20 cellular contexts compared by ENCODE assay signal in the genomic region with DNA sequence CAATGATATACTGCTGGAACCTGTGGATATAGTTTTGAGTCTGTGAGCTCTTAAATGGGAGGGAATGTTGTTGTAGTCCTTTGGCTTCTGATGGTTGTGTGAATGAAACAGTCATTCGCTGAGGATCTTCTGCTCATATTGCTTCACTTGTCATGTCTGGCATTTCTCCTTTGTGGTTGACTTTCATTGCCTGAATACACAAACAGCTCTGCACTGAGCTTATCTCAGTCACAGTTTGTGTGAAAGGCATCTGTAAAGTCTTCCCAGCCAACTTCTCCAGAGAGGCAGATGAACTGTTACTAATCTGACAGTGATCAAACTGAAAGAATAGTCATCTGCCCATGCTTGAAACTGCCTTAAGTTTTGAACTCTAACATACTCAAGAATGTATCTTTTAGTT. TPM values are rescaled to one million over a fixed set of nuclear protein-coding genes. Genes with fewer than 3 reads are reported as not detected.
A peak's percentile ranks its signal among the peaks of the same experiment; 100 is the strongest.
DNase-seq lines count a peak whose midpoint lies in the region; ATAC-seq, FAIRE-seq and TF ChIP-seq lines count a peak whose summit lies in the region.
"Had no signal": no experiment of that assay in that cellular context is flagged by ENCODE, and none has a peak within 500 bp of the region (broad histone marks: within the 10 kb centered on the region; RNA-seq: fewer than 3 reads in every experiment).

No MANE protein-coding gene starts in this region.

- no peak overlapping the region for H3K4me3 ChIP-seq in K562
- H3K4me3 ChIP-seq: gastroesophageal sphincter had no signal

- no TSS peak for BruUV-seq in K562 (replicated peaks; lab: Mats Ljungman, UMichigan)

- H3K27ac ChIP-seq in K562 (ENCODE audit: extremely low read depth, low read depth, low read length): no peak overlapping the region
- H3K27ac ChIP-seq: gastroesophageal sphincter had no signal

- H2AFZ ChIP-seq in K562 (ENCODE audit: low read depth, low read length): no peak overlapping the region

- no peak for ATAC-seq in K562
- no peak for ATAC-seq in HG03025 (IDR thresholded peaks at IDR 0.05; ENCODE audit: low FRiP score, unreplicated experiment)
- ATAC-seq: activated CD8-positive, alpha-beta T cell treated with anti-CD3 and anti-CD28 coated beads for 36 hours; gastroesophageal sphincter had no signal

- TF ChIP-seq CTCF in K562 (IDR thresholded peaks at IDR 0.05 in 2 of 3, conservative IDR thresholded peaks at IDR 0.05 in 1 of 3; ENCODE audit: insufficient read depth in 2 of 3, low read depth in 1 of 3, low read length in 3 of 3) (no peak), chondrocyte (IDR thresholded peaks at IDR 0.05) (no peak)

- H3K4me1 ChIP-seq in K562 (replicated peaks in 1 of 2; ENCODE audit: control insufficient read depth in 2 of 2, insufficient read depth in 2 of 2, low read length in 2 of 2): no peaks in the 10 kb centered on the region; a peak in 3 of 5 replicates
- H3K4me1 ChIP-seq: gastroesophageal sphincter had no signal

- H3K4me2 ChIP-seq in K562 (ENCODE audit: insufficient read depth, low read length): no peak overlapping the region

- H3K9me3 ChIP-seq in K562 (replicated peaks; ENCODE audit: control insufficient read depth, insufficient read depth, low read depth, low read length): no peaks in the 10 kb centered on the region
- H3K9me3 ChIP-seq: gastroesophageal sphincter had no signal

- no peaks in the 10 kb centered on the region for H3K27me3 Mint-ChIP-seq in chondrocyte (ENCODE audit: low read depth)
- H3K27me3 Mint-ChIP-seq: activated CD8-positive, alpha-beta T cell treated with anti-CD3 and anti-CD28 coated beads for 36 hours; activated naive CD8-positive, alpha-beta T cell treated with anti-CD3 and anti-CD28 coated beads for 36 hours had no signal

- no peaks in the 10 kb centered on the region for H3K79me2 ChIP-seq in K562 (ENCODE audit: control insufficient read depth, insufficient read depth, low read length)

- no peaks in the 10 kb centered on the region for H3K36me3 ChIP-seq in K562 (ENCODE audit: control insufficient read depth, insufficient read depth, low read length)
- H3K36me3 ChIP-seq: gastroesophageal sphincter had no signal

- CTCF ChIA-PET in K562 (lab: Yijun Ruan, JAX; ENCODE audit: low intra/inter-chr PET ratio): no interaction called here

- intact Hi-C loops in K562 (cut with micrococcal nuclease): no loop called here

- POLR2A ChIA-PET in K562 (lab: Yijun Ruan, JAX): interaction anchor here (0.7 to 1.2 kb wide), 3 partner anchors 9 to 1018 kb away, joined by 3 to 4 read pairs (median 3); no protein-coding TSS in a partner anchor

- DNase-seq in EH (ENCODE audit: low read depth) (peak; percentile 81), NCI-H226 (peak; percentile 12), K562 (ENCODE audit: extremely low read depth in 1 of 4, low spot score in 3 of 4) (peak in 1 of 4 experiments; percentile 12), myocyte (ENCODE audit: low read depth) (peak; percentile 40), DMS153 treated with DMSO at 0.1 percent for 48 hours (lab: John Stamatoyannopoulos, UW; ENCODE audit: unreplicated experiment) (no peak), iPS-NIHi11 (ENCODE audit: low spot score) (no peak), chondrocyte (ENCODE audit: low spot score) (no peak)
- DNase-seq: activated CD8-positive, alpha-beta T cell treated with anti-CD3 and anti-CD28 coated beads for 36 hours; activated naive CD8-positive, alpha-beta T cell treated with anti-CD3 and anti-CD28 coated beads for 36 hours; activated T-cell treated with anti-CD3 and anti-CD28 coated beads, Interleukin-2, amount 50 U/mL, for 72 hours; caudate nucleus; effector CD8-positive, alpha-beta T cell; HCEC 1CT; NCI-H2081 treated with DMSO at 0.1 percent for 48 hours; right cardiac atrium; substantia nigra had no signal

- 11% methylated on average over 1 of the region's 1 CpG for WGBS in K562 (ENCODE audit: insufficient coverage, low coverage, missing lambda C conversion rate)

- no peaks in the 10 kb centered on the region for H3K4me1 Mint-ChIP-seq in chondrocyte (ENCODE audit: low read depth)

- TF ChIP-seq POLR2A in K562 (conservative IDR thresholded peaks at IDR 0.05): no peak

- H4K20me1 ChIP-seq in K562 (replicated peaks; ENCODE audit: control insufficient read depth, insufficient read depth, low read length): no peaks in the 10 kb centered on the region

- no peak overlapping the region for H3K9ac ChIP-seq in K562 (ENCODE audit: insufficient read depth in 1 of 2, low read depth in 2 of 2, low read length in 2 of 2)

- in situ Hi-C loops in K562 (cut with MboI): no loop called here

- TF ChIP-seq RAD21 in K562 (CRISPR knock-in tag; conservative IDR thresholded peaks at IDR 0.05 in 1 of 2, IDR thresholded peaks at IDR 0.05 in 1 of 2): no peak

- no peak overlapping the region for H3K27ac Mint-ChIP-seq in chondrocyte (ENCODE audit: unreplicated experiment)
- H3K27ac Mint-ChIP-seq: activated CD8-positive, alpha-beta T cell treated with anti-CD3 and anti-CD28 coated beads for 36 hours; activated naive CD8-positive, alpha-beta T cell treated with anti-CD3 and anti-CD28 coated beads for 36 hours; activated T-cell treated with anti-CD3 and anti-CD28 coated beads, Interleukin-2, amount 50 U/mL, for 72 hours had no signal

- no peaks in the 10 kb centered on the region for H3K9me3 Mint-ChIP-seq in chondrocyte (ENCODE audit: low read depth)
- H3K9me3 Mint-ChIP-seq: activated CD8-positive, alpha-beta T cell treated with anti-CD3 and anti-CD28 coated beads for 36 hours; activated naive CD8-positive, alpha-beta T cell treated with anti-CD3 and anti-CD28 coated beads for 36 hours; activated T-cell treated with anti-CD3 and anti-CD28 coated beads, Interleukin-2, amount 50 U/mL, for 72 hours had no signal

- no peak for FAIRE-seq in K562 (lab: Jason Lieb, UNC)
- FAIRE-seq: GM18507 had no signal

- H3K36me3 Mint-ChIP-seq in chondrocyte (ENCODE audit: low read depth): peaks cover 2% of the 10 kb centered on the region
- H3K36me3 Mint-ChIP-seq: activated naive CD8-positive, alpha-beta T cell treated with anti-CD3 and anti-CD28 coated beads for 36 hours had no signal

- no peaks in the 10 kb centered on the region for H3K27me3 ChIP-seq in K562 (ENCODE audit: control insufficient read depth in 2 of 2, insufficient read depth in 2 of 2, low read length in 2 of 2)
- H3K27me3 ChIP-seq: gastroesophageal sphincter had no signal

- H3K4me3 Mint-ChIP-seq in chondrocyte (ENCODE audit: unreplicated experiment): no peak overlapping the region
- H3K4me3 Mint-ChIP-seq: activated CD8-positive, alpha-beta T cell treated with anti-CD3 and anti-CD28 coated beads for 36 hours; activated naive CD8-positive, alpha-beta T cell treated with anti-CD3 and anti-CD28 coated beads for 36 hours; activated T-cell treated with anti-CD3 and anti-CD28 coated beads, Interleukin-2, amount 50 U/mL, for 72 hours; neural crest cell had no signal

- no peak for TF ChIP-seq EP300 in K562 (IDR thresholded peaks at IDR 0.05; ENCODE audit: low read length)

- no peaks in the 10 kb centered on the region for H3K9me1 ChIP-seq in K562 (ENCODE audit: control insufficient read depth, insufficient read depth, low read length)

TF ChIP-seq in K562, 482 proteins besides CTCF, POLR2A, EP300 and RAD21 (continues in another document):
- TF ChIP-seq CEBPB (tag; IDR thresholded peaks at IDR 0.05): peak; percentile 30; the same call in 1 of the 2 replicates
- no peak for TF ChIP-seq MTA3 (IDR thresholded peaks at IDR 0.05; ENCODE audit: borderline replicate concordance)
- TF ChIP-seq ZBTB49 (CRISPR knock-in tag; IDR thresholded peaks at IDR 0.05; ENCODE audit: borderline replicate concordance): no peak
- TF ChIP-seq FOXA3 (CRISPR knock-in tag; conservative IDR thresholded peaks at IDR 0.05 in 1 of 2, IDR thresholded peaks at IDR 0.05 in 1 of 2): peak; percentile 37 to 76; a peak in 3 of 4 replicates
- no peak for TF ChIP-seq RBFOX2 (IDR thresholded peaks at IDR 0.05; ENCODE audit: low read depth, low read length)
- TF ChIP-seq POLR2B (IDR thresholded peaks at IDR 0.05; ENCODE audit: low read depth, partially characterized antibody): no peak
- peak; percentile 48 for TF ChIP-seq TCF3 (CRISPR knock-in tag; IDR thresholded peaks at IDR 0.05)

RNA-seq across cellular contexts. Expression of gene TMED3, which starts 59.8 kb away (rescaled TPM):
- 57.8 and 101 TPM in 2 replicates for total RNA-seq in K562 (2011; cell fraction: chromatin; rRNA removed; ENCODE audit: low replicate concordance)
- total RNA-seq in K562 (2011; cell fraction: nucleolus; rRNA removed): 176 and 180 TPM in 2 replicates
- total RNA-seq in K562 (2011; cell fraction: nucleoplasm; rRNA removed): 145 and 176 TPM in 2 replicates
- 65.0 and 81.7 TPM in 2 replicates for total RNA-seq in K562 (2014; rRNA removed)
- total RNA-seq in K562 (2014; rRNA removed; fragmentation: Illumina TruSeq; extraction: Trizol): 39.1 and 41.2 TPM in 2 replicates
- 52.1 and 52.3 TPM in 2 replicates for total RNA-seq in K562 (2015; rRNA removed; fragmentation: Illumina TruSeq; extraction: Trizol)
- 51.4 and 52.9 TPM in 2 replicates for total RNA-seq in K562 (2021)
- polyA plus RNA-seq in K562 (2011; rRNA removed): 89.6 and 93.6 TPM in 2 replicates
- polyA plus RNA-seq in K562 (2011; cell fraction: cytosol; rRNA removed): 131 and 147 TPM in 2 replicates
- polyA plus RNA-seq in K562 (2011; cell fraction: nucleus; rRNA removed): 62.7 and 65.8 TPM in 2 replicates
- polyA plus RNA-seq in K562 (2012): 41.0 and 89.5 TPM in 2 replicates
- 43.2 and 46.0 TPM in 2 replicates for polyA plus RNA-seq in K562 (2014; fragmentation: Illumina TruSeq; extraction: Trizol)
- 10 to 100 TPM in 1 of 2 experiments, 1 to 10 TPM in 1; 6.1 to 12.5 TPM for polyA plus RNA-seq in K562 (2014; fragmentation: Nextera tagmentation; extraction: Ambion mirVana)
- polyA plus RNA-seq in K562 (2014; rRNA removed): 65.9 and 68.3 TPM in 2 replicates
- polyA minus RNA-seq in K562 (2011; rRNA and poly(A)+ RNA removed): 56.1 and 68.1 TPM in 2 replicates
- 35.5 and 37.0 TPM in 2 replicates for polyA minus RNA-seq in K562 (2011; cell fraction: cytosol; rRNA and poly(A)+ RNA removed)
- polyA minus RNA-seq in K562 (2011; cell fraction: nucleus; rRNA and poly(A)+ RNA removed): 37.3 and 49.7 TPM in 2 replicates
- 129 and 134 TPM in 2 replicates for total RNA-seq in myocyte
- 212 TPM for polyA plus RNA-seq in myocyte (2012)
- 136 to 182 TPM (median 174 TPM) in 3 replicates for total RNA-seq in chondrocyte

Comparison
In these comparisons a context has a peak if more than half of its experiments do, and no peak if none do; other contexts are left out.
1. DNase-seq: peak in EH (single experiment), NCI-H226 (single experiment) and myocyte (single experiment); none in DMS153 treated with DMSO at 0.1 percent for 48 hours (single experiment), iPS-NIHi11 (single experiment) and chondrocyte (single experiment).